In the genomic region with DNA sequence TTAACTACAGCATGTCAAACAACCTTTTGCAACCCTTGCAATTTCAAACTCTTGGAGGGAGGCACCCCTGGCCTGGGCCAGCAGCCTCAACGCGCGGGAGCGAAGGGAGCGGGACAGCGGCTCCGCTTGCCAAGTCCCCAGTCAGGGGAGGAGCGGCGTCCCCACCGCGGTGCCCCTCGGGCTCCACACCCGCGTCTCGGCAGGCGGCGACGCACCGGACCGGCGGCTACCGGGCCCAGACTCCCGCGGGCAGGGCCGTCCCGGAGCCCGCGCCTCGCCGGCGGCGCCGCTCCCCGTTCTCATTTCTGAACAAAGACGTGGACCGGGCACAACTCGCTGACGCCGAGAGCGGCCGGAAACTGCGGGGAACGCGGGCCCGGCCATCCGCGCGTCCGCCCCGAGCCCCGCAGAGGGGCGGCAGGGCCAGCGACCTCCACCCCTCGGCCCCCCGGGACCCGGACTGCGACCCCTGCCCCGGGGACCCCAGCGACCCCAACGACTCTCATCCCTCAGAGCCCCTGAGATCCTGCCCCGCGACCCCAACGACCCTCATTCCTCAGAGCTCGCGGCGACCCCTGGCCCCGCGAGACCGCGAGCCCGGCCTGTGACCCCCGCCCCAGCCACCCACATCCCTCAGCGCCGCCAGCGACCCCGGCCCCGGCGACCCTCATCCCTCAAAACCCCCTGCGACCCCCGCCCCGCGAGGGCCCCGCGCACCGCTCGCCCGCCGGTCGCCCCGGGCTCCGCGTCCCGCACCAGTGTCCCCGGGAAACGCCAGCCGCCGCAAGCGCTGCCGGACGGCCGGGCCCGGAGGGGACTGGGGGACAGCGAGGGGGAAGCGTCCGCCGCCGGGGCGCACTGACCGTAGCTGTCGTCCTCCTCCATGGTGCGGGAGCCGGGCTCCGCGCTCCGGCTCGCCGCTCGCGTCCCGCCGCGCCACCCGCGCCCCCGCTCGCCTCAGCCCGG, we compare ENCODE assay signal across 8 cellular contexts. TPM values are rescaled to one million over a fixed set of nuclear protein-coding genes. Genes with fewer than 3 reads are reported as not detected.
DNase-seq lines count a peak whose midpoint lies in the region; ATAC-seq and TF ChIP-seq lines count a peak whose summit lies in the region.

A gene with protein sequence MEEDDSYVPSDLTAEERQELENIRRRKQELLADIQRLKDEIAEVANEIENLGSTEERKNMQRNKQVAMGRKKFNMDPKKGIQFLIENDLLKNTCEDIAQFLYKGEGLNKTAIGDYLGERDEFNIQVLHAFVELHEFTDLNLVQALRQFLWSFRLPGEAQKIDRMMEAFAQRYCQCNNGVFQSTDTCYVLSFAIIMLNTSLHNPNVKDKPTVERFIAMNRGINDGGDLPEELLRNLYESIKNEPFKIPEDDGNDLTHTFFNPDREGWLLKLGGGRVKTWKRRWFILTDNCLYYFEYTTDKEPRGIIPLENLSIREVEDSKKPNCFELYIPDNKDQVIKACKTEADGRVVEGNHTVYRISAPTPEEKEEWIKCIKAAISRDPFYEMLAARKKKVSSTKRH (minus strand): TSS at position 935 of the 966 bp plus-strand sequence. CDS start 50 bp downstream, at position 885.

- no peaks in the 10 kb centered on the region; the same call in 1 of the 2 replicates for H3K4me1 ChIP-seq in ES-I3 (ENCODE audit: insufficient read depth, low read length)
- peaks cover 8% of the 10 kb centered on the region for H3K4me1 ChIP-seq in HAP-1
- H3K4me1 ChIP-seq in heart left ventricle, result peaks cover 0 to 64% (median 20%) of the 10 kb centered on the region in 12 donors

- H3K36me3 Mint-ChIP-seq in activated naive CD8-positive, alpha-beta T cell treated with anti-CD3 and anti-CD28 coated beads, Interleukin-2, amount 50 U/mL, for 24 hours (ENCODE audit: low read depth), result peaks cover 2% of the 10 kb centered on the region

- no peaks in the 10 kb centered on the region for H3K27me3 Mint-ChIP-seq in activated naive CD8-positive, alpha-beta T cell treated with anti-CD3 and anti-CD28 coated beads, Interleukin-2, amount 50 U/mL, for 24 hours

- TF ChIP-seq CTCF in heart left ventricle (IDR thresholded peaks at IDR 0.05), result no peak

- H3K9ac ChIP-seq in ES-I3 (ENCODE audit: low read depth, low read length), result peak within 1 kb of the TSS; percentile 64

- peak; percentile 30 to 54 for TF ChIP-seq POLR2A in heart left ventricle (IDR thresholded peaks at IDR 0.05)

- H3K36me3 ChIP-seq in ES-I3 (ENCODE audit: insufficient read depth, low read length) (no peaks in the 10 kb centered on the region), HAP-1 (replicated peaks) (0 out of 2 replicates have a peak, but pooled peaks cover 2% of the 10 kb centered on the region), heart left ventricle (no peaks in the 10 kb centered on the region)

- in situ Hi-C loops in HAP-1 (cut with MboI; ENCODE audit: low sequenced_read_pairs), result no loop called here

- H3K4me3 ChIP-seq in HAP-1 (peak within 1 kb of the TSS; percentile 57), heart left ventricle (peak within 1 kb of the TSS; percentile 85 to 100 (median 94))

- ATAC-seq in activated naive CD8-positive, alpha-beta T cell treated with anti-CD3 and anti-CD28 coated beads, Interleukin-2, amount 50 U/mL, for 24 hours, result peak; percentile 21
- peak in 3 of 4 donors; percentile 10 to 26 (median 19) for ATAC-seq in heart left ventricle
- no peak for ATAC-seq in GM21786 (IDR thresholded peaks at IDR 0.05; ENCODE audit: unreplicated experiment)

- H3K27ac ChIP-seq in heart left ventricle, result peak within 1 kb of the TSS; percentile 88 to 99 (median 96)

- peak within 1 kb of the TSS; percentile 98 for H3K27ac Mint-ChIP-seq in activated naive CD8-positive, alpha-beta T cell treated with anti-CD3 and anti-CD28 coated beads, Interleukin-2, amount 50 U/mL, for 24 hours

- no peaks in the 10 kb centered on the region for H3K9me3 Mint-ChIP-seq in activated naive CD8-positive, alpha-beta T cell treated with anti-CD3 and anti-CD28 coated beads, Interleukin-2, amount 50 U/mL, for 24 hours

- WGBS in heart left ventricle, 4 donors, result 0 to 1% (median 1%) methylated on average over 33 to 127 of the region's 127 CpGs

- intact Hi-C loops in heart left ventricle (cut with DNase I), result loop anchor here in 6 of 10 donors (5.0 to 10.0 kb wide), 5 partner anchors 34 to 67 kb away; no protein-coding TSS in a partner anchor

- peaks cover 57% of the 10 kb centered on the region for H3K4me1 Mint-ChIP-seq in activated naive CD8-positive, alpha-beta T cell treated with anti-CD3 and anti-CD28 coated beads, Interleukin-2, amount 50 U/mL, for 24 hours

- H3K27me3 ChIP-seq in HAP-1 (ENCODE audit: low read depth) (no peaks in the 10 kb centered on the region), heart left ventricle (no peaks in the 10 kb centered on the region)

- peak in 1 of 2 experiments; percentile 65 for DNase-seq in HAP-1 (ENCODE audit: low spot score in 2 of 2)
- peak; percentile 52 for DNase-seq in NCI-H69 (lab: John Stamatoyannopoulos, UW)
- DNase-seq in activated naive CD8-positive, alpha-beta T cell treated with anti-CD3 and anti-CD28 coated beads, Interleukin-2, amount 50 U/mL, for 24 hours, result peak; percentile 56
- DNase-seq in heart left ventricle, result peak; percentile 49 to 82 (median 59)
- DNase-seq in pons (ENCODE audit: low spot score), result peak; percentile 41
- DNase-seq in activated gamma-delta T cell treated with Interleukin-2 at 50 U/mL for 16 hours, result no peak

- H3K9me3 ChIP-seq in ES-I3 (ENCODE audit: control insufficient read depth, insufficient read depth, low read length) (no peaks in the 10 kb centered on the region), HAP-1 (no peaks in the 10 kb centered on the region), heart left ventricle (no peaks in the 10 kb centered on the region)

- peak within 1 kb of the TSS; percentile 91 for H3K4me3 Mint-ChIP-seq in activated naive CD8-positive, alpha-beta T cell treated with anti-CD3 and anti-CD28 coated beads, Interleukin-2, amount 50 U/mL, for 24 hours

RNA-seq across cellular contexts. Expression of the gene that starts here (rescaled TPM):
- total RNA-seq in heart left ventricle, result 10 to 100 TPM; 27.2 to 59.1 (median 31.2) TPM
- polyA plus RNA-seq in heart left ventricle, result 10 to 100 TPM; 20.0 to 28.1 TPM
